22 cellular contexts compared by ENCODE assay signal in genomic region chr1:197984273-197984672, GRCh38.
DNase-seq lines count a peak whose midpoint lies in the region; TF ChIP-seq lines count a peak whose summit lies in the region.
"Had no signal": no experiment of that assay in that cellular context is flagged by ENCODE, and none has a peak within 500 bp of the region (broad histone marks: within the 10 kb centered on the region; RNA-seq: fewer than 3 reads in every experiment).

No MANE protein-coding gene starts in this region.

- TF ChIP-seq POLR2A in sigmoid colon (IDR thresholded peaks at IDR 0.05): no peak

- TF ChIP-seq EP300 in SK-N-SH (IDR thresholded peaks at IDR 0.05; ENCODE audit: borderline replicate concordance in 1 of 2, low read depth in 1 of 2, low read length in 1 of 2): peak in 1 of 2 experiments; percentile 47; a peak in 1 of 4 replicates
- no peak for TF ChIP-seq EP300 in sigmoid colon (IDR thresholded peaks at IDR 0.05)

- H3K9me2 ChIP-seq in SK-N-SH: no peaks in the 10 kb centered on the region

- H3K4me3 ChIP-seq in SK-N-SH (ENCODE audit: low read depth in 2 of 2, low read length in 1 of 2) (no peak overlapping the region), sigmoid colon (no peak overlapping the region)
- H3K4me3 ChIP-seq: pancreas had no signal

- intact Hi-C loops in sigmoid colon (cut with DNase I): no loop called here

- peaks cover 10 to 12% of the 10 kb centered on the region in 2 experiments; a peak in 1 of 4 replicates for H3K4me1 ChIP-seq in SK-N-SH (ENCODE audit: control insufficient read depth in 1 of 2, insufficient read depth in 2 of 2, low read depth in 1 of 2, low read length in 1 of 2)
- H3K4me1 ChIP-seq in sigmoid colon: no peaks in the 10 kb centered on the region
- H3K4me1 ChIP-seq: pancreas had no signal

- DNase-seq in NCI-H2227 treated with DMSO at 0.1 percent for 48 hours (lab: John Stamatoyannopoulos, UW) (peak; percentile 41), NCI-H2227 (lab: John Stamatoyannopoulos, UW; ENCODE audit: unreplicated experiment) (no peak), SK-N-SH (no peak), fibroblast of peridontal ligament (ENCODE audit: extremely low read depth) (peak; percentile 43), renal cortical epithelial cell (ENCODE audit: low read depth) (peak; percentile 42), sigmoid colon (no peak)
- DNase-seq in central memory CD4-positive, alpha-beta T cell: no peak
- DNase-seq in activated CD4-positive, CD25-positive, alpha-beta regulatory T cell treated with anti-CD3 and anti-CD28 coated beads, Interleukin-2, amount 50 U/mL, for 72 hours: no peak
- DNase-seq: activated CD4-positive, CD25-positive, alpha-beta regulatory T cell; activated naive CD4-positive, alpha-beta T cell treated with Interleukin-2 at 50 U/mL for 16 hours; activated T-cell treated with anti-CD3 and anti-CD28 coated beads, Interleukin-2, amount 50 U/mL, for 4 hours; anterior cingulate cortex; effector CD8-positive, alpha-beta T cell; naive thymus-derived CD8-positive, alpha-beta T cell; NCI-H1436; NCI-H2171; NCI-H69; pancreas; right cardiac atrium; stimulated activated CD4-positive, alpha-beta T cell treated with anti-CD3 and anti-CD28 coated beads, Interleukin-15, amount 100 ng/mL, for 24 hours; T1000 had no signal

- peak overlapping the region; percentile 25 for H3K4me2 ChIP-seq in SK-N-SH

- no peak for TF ChIP-seq CTCF in SK-N-SH (IDR thresholded peaks at IDR 0.05)
- TF ChIP-seq CTCF in sigmoid colon (IDR thresholded peaks at IDR 0.05): no peak

- H3K9ac ChIP-seq in SK-N-SH: no peak overlapping the region

- H2AFZ ChIP-seq in SK-N-SH (ENCODE audit: low read depth): peak overlapping the region; percentile 54; the same call in 1 of the 2 replicates

- H3K9me3 ChIP-seq in SK-N-SH (no peaks in the 10 kb centered on the region), sigmoid colon (no peaks in the 10 kb centered on the region)
- H3K9me3 ChIP-seq: pancreas had no signal

- H3K27me3 ChIP-seq in SK-N-SH (ENCODE audit: insufficient read depth) (no peaks in the 10 kb centered on the region), sigmoid colon (no peaks in the 10 kb centered on the region)
- H3K27me3 ChIP-seq: pancreas had no signal

- CTCF ChIA-PET in SK-N-SH (lab: Yijun Ruan, JAX): interaction anchor here (1.3 kb wide), 1 partner anchor 484 kb away, joined by 4 read pairs; no protein-coding TSS in a partner anchor

- TF ChIP-seq RAD21 in SK-N-SH (IDR thresholded peaks at IDR 0.05; ENCODE audit: low read length): no peak

- H3K36me3 ChIP-seq in SK-N-SH (replicated peaks in 1 of 2; ENCODE audit: control insufficient read depth in 1 of 2, insufficient read depth in 2 of 2, low read length in 1 of 2) (no peaks in the 10 kb centered on the region), sigmoid colon (no peaks in the 10 kb centered on the region)
- H3K36me3 ChIP-seq: pancreas had no signal

- H3F3A ChIP-seq in SK-N-SH (replicated peaks; ENCODE audit: insufficient read depth): peaks cover 6% of the 10 kb centered on the region

- H3K27ac ChIP-seq in SK-N-SH (ENCODE audit: low read depth in 2 of 2, low read length in 1 of 2): peak overlapping the region; percentile 53 to 89
- no peak overlapping the region for H3K27ac ChIP-seq in sigmoid colon
- H3K27ac ChIP-seq: 22Rv1, pancreas had no signal

- POLR2A ChIA-PET in SK-N-SH (lab: Yijun Ruan, JAX): no interaction called here

- no peaks in the 10 kb centered on the region for H4K20me1 ChIP-seq in SK-N-SH (ENCODE audit: insufficient read depth)

- H3K79me2 ChIP-seq in SK-N-SH (ENCODE audit: insufficient read depth): no peaks in the 10 kb centered on the region

- WGBS in SK-N-SH (ENCODE audit: low lambda C conversion rate): 40% methylated on average over 3 of the region's 3 CpGs
- WGBS in sigmoid colon, 2 donors: 80 to 82% methylated on average over 3 of the region's 3 CpGs

TF ChIP-seq in SK-N-SH, 30 proteins besides CTCF, POLR2A, EP300 and RAD21:
- TF ChIP-seq FOSL2 (IDR thresholded peaks at IDR 0.05; ENCODE audit: borderline replicate concordance, low read depth): peak; percentile 67
- peak; percentile 79 for TF ChIP-seq JUND (IDR thresholded peaks at IDR 0.05)
- TF ChIP-seq, protein P1, sequence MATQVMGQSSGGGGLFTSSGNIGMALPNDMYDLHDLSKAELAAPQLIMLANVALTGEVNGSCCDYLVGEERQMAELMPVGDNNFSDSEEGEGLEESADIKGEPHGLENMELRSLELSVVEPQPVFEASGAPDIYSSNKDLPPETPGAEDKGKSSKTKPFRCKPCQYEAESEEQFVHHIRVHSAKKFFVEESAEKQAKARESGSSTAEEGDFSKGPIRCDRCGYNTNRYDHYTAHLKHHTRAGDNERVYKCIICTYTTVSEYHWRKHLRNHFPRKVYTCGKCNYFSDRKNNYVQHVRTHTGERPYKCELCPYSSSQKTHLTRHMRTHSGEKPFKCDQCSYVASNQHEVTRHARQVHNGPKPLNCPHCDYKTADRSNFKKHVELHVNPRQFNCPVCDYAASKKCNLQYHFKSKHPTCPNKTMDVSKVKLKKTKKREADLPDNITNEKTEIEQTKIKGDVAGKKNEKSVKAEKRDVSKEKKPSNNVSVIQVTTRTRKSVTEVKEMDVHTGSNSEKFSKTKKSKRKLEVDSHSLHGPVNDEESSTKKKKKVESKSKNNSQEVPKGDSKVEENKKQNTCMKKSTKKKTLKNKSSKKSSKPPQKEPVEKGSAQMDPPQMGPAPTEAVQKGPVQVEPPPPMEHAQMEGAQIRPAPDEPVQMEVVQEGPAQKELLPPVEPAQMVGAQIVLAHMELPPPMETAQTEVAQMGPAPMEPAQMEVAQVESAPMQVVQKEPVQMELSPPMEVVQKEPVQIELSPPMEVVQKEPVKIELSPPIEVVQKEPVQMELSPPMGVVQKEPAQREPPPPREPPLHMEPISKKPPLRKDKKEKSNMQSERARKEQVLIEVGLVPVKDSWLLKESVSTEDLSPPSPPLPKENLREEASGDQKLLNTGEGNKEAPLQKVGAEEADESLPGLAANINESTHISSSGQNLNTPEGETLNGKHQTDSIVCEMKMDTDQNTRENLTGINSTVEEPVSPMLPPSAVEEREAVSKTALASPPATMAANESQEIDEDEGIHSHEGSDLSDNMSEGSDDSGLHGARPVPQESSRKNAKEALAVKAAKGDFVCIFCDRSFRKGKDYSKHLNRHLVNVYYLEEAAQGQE (IDR thresholded peaks at IDR 0.05; ENCODE audit: low read depth, low read length): no peak
- TF ChIP-seq RXRA (IDR thresholded peaks at IDR 0.05; ENCODE audit: borderline replicate concordance, low read depth): no peak
- no peak for TF ChIP-seq MXI1 (IDR thresholded peaks at IDR 0.05; ENCODE audit: low read depth, low read length)
- no peak for TF ChIP-seq NRF1 (IDR thresholded peaks at IDR 0.05; ENCODE audit: low read depth, low read length)
- TF ChIP-seq, protein P2, sequence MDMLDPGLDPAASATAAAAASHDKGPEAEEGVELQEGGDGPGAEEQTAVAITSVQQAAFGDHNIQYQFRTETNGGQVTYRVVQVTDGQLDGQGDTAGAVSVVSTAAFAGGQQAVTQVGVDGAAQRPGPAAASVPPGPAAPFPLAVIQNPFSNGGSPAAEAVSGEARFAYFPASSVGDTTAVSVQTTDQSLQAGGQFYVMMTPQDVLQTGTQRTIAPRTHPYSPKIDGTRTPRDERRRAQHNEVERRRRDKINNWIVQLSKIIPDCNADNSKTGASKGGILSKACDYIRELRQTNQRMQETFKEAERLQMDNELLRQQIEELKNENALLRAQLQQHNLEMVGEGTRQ (IDR thresholded peaks at IDR 0.05; ENCODE audit: borderline replicate concordance, low read depth, low read length): no peak
- TF ChIP-seq, protein P3, sequence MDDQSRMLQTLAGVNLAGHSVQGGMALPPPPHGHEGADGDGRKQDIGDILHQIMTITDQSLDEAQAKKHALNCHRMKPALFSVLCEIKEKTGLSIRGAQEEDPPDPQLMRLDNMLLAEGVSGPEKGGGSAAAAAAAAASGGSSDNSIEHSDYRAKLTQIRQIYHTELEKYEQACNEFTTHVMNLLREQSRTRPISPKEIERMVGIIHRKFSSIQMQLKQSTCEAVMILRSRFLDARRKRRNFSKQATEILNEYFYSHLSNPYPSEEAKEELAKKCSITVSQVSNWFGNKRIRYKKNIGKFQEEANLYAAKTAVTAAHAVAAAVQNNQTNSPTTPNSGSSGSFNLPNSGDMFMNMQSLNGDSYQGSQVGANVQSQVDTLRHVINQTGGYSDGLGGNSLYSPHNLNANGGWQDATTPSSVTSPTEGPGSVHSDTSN (IDR thresholded peaks at IDR 0.05): peak; percentile 89
- peak; percentile 60 for TF ChIP-seq TCF12 (IDR thresholded peaks at IDR 0.05)
- TF ChIP-seq, protein P4, sequence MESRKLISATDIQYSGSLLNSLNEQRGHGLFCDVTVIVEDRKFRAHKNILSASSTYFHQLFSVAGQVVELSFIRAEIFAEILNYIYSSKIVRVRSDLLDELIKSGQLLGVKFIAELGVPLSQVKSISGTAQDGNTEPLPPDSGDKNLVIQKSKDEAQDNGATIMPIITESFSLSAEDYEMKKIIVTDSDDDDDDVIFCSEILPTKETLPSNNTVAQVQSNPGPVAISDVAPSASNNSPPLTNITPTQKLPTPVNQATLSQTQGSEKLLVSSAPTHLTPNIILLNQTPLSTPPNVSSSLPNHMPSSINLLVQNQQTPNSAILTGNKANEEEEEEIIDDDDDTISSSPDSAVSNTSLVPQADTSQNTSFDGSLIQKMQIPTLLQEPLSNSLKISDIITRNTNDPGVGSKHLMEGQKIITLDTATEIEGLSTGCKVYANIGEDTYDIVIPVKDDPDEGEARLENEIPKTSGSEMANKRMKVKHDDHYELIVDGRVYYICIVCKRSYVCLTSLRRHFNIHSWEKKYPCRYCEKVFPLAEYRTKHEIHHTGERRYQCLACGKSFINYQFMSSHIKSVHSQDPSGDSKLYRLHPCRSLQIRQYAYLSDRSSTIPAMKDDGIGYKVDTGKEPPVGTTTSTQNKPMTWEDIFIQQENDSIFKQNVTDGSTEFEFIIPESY (IDR thresholded peaks at IDR 0.05; ENCODE audit: borderline replicate concordance, low read depth): no peak

Comparison
In these comparisons a context has a peak if more than half of its experiments do, and no peak if none do; other contexts are left out.
1. DNase-seq: peak in NCI-H2227 treated with DMSO at 0.1 percent for 48 hours (single experiment), fibroblast of peridontal ligament (single experiment) and renal cortical epithelial cell (single experiment); none in NCI-H2227 (single experiment), SK-N-SH (single experiment), central memory CD4-positive, alpha-beta T cell (single experiment), activated CD4-positive, CD25-positive, alpha-beta regulatory T cell treated with anti-CD3 and anti-CD28 coated beads, Interleukin-2, amount 50 U/mL, for 72 hours (single experiment) and sigmoid colon (single experiment).
2. H3K27ac ChIP-seq: peak in SK-N-SH (2 of 2); none in sigmoid colon (0 of 4).